Comparison of ENCODE assay signal across 8 cellular contexts in the genomic region with DNA sequence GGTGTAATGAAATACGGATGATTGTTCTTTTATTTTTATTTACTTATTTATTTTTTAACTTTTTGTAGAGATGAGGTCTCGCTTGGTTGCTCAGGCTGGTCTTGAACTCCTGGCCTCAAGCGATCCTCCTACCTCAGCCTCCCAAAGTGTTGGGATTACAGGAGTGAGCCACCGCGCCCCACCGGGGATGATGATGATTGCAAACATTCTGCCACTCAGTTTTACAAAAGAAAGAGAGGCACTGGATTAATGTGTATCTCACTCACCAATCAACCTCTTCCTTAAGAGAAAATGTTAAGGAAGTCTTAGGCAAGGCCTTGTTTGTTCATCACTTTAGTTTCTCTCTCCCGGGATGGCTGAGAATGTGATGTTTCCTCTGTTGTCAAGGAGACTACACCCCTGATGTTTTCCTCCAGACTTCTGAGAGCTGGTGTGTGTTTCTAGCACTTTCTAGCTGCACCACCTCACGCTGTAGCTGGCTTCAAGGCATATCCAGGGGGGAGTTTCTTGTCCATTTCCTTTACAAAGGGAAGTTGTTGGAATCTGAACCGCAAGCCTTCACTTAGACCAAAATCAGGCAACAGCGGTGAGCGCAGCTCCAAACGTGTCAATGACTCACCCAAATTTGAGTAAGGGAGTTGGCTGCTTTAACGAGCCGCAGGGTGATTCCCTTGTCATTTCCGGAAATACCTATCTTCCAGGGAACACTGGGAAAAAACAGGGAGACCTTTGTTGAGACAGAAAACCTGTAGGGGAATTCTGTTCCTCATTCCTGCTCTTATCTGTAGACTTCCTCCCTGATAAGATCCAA. TPM values are rescaled to one million over a fixed set of nuclear protein-coding genes. Genes with fewer than 3 reads are reported as not detected.
DNase-seq lines count a peak whose midpoint lies in the region; ATAC-seq and TF ChIP-seq lines count a peak whose summit lies in the region.

No MANE protein-coding gene starts in this region.

- H3K36me3 ChIP-seq in Panc1 (ENCODE audit: control insufficient read depth, insufficient read depth, low read length) (peaks cover 7% of the 10 kb centered on the region), gastroesophageal sphincter (no peaks in the 10 kb centered on the region)

- 11% methylated on average over 2 to 9 of the region's 15 CpGs for WGBS in gastroesophageal sphincter (ENCODE audit: low coverage in 1 of 2), 2 donors

- peaks cover 7% of the 10 kb centered on the region for H3K36me3 Mint-ChIP-seq in osteocyte (ENCODE audit: unreplicated experiment)

- no peak for TF ChIP-seq CTCF in GM12875 (IDR thresholded peaks at IDR 0.05; ENCODE audit: borderline replicate concordance, insufficient read depth, low read depth, low read length)
- no peak for TF ChIP-seq CTCF in Panc1 (IDR thresholded peaks at IDR 0.05)
- TF ChIP-seq CTCF in gastroesophageal sphincter (IDR thresholded peaks at IDR 0.05): no peak
- TF ChIP-seq CTCF in osteocyte (IDR thresholded peaks at IDR 0.05): no peak

- no peaks in the 10 kb centered on the region for H3K9me3 Mint-ChIP-seq in osteocyte (ENCODE audit: unreplicated experiment)

- H3K27ac ChIP-seq in Panc1 (ENCODE audit: low read length) (peak overlapping the region; percentile 95), gastroesophageal sphincter (peak overlapping the region; percentile 96 to 99 (median 97))

- H3K27ac Mint-ChIP-seq in osteocyte (ENCODE audit: unreplicated experiment): peak overlapping the region; percentile 100

- DNase-seq in Panc1 (ENCODE audit: low read depth, low spot score) (peak; percentile 76), osteocyte (ENCODE audit: extremely low spot score, unreplicated experiment) (no peak), KG1 (lab: John Stamatoyannopoulos, UW) (no peak), NAMALWA (ENCODE audit: low spot score) (no peak)
- peak; percentile 59 for DNase-seq in activated naive CD4-positive, alpha-beta T cell treated with Interleukin-2 at 50 U/mL for 16 hours

- CTCF ChIA-PET in Panc1 (lab: Charles Lee): no interaction called here

- ATAC-seq in Panc1: 0 out of 2 replicates have a peak, but pooled peaks have one; percentile 1
- ATAC-seq in gastroesophageal sphincter: peak; percentile 46
- no peak for ATAC-seq in GM18505 (IDR thresholded peaks at IDR 0.05; ENCODE audit: unreplicated experiment)

- TSS peak; percentile 77 for BruUV-seq in Panc1 (replicated peaks; lab: Mats Ljungman, UMichigan)

- H3K4me1 Mint-ChIP-seq in osteocyte (ENCODE audit: unreplicated experiment): peaks cover 67% of the 10 kb centered on the region

- TF ChIP-seq POLR2A in gastroesophageal sphincter (IDR thresholded peaks at IDR 0.05) (peak; percentile 32 to 40), GM18505 (IDR thresholded peaks at IDR 0.05; ENCODE audit: borderline replicate concordance, extremely low read depth, insufficient read depth, insufficient read length) (no peak)

- H3K4me1 ChIP-seq in Panc1 (ENCODE audit: control insufficient read depth, insufficient read depth, low read length) (peaks cover 44% of the 10 kb centered on the region), gastroesophageal sphincter (peaks cover 2 to 84% (median 19%) of the 10 kb centered on the region in 3 donors)

- TF ChIP-seq EP300 in gastroesophageal sphincter (IDR thresholded peaks at IDR 0.05): no peak

- no peaks in the 10 kb centered on the region for H3K27me3 Mint-ChIP-seq in osteocyte (ENCODE audit: unreplicated experiment)

- in situ Hi-C loops in Panc1 (cut with HindIII; ENCODE audit: low pct_unique_long_range_greater_than_20kb, low sequenced_read_pairs): no loop called here

- H3K4me3 ChIP-seq in GM12875 (ENCODE audit: low read depth, low read length) (peak overlapping the region; percentile 85), Panc1 (ENCODE audit: low read depth in 2 of 2, low read length in 2 of 2) (peak overlapping the region; percentile 82 to 95), gastroesophageal sphincter (peak overlapping the region; percentile 70 to 76)

- H3K9me3 ChIP-seq in Panc1 (ENCODE audit: control insufficient read depth, insufficient read depth, low read depth, low read length) (no peaks in the 10 kb centered on the region), gastroesophageal sphincter (no peaks in the 10 kb centered on the region)

- POLR2A ChIA-PET in Panc1 (lab: Charles Lee): interaction anchor here (0.6 kb wide), 1 partner anchor 621 kb away, joined by 4 read pairs; no protein-coding TSS in a partner anchor

- peak overlapping the region; percentile 84 for H3K4me3 Mint-ChIP-seq in osteocyte (ENCODE audit: unreplicated experiment)

- intact Hi-C loops in Panc1 (cut with micrococcal nuclease; ENCODE audit: unreplicated experiment): no loop called here

- no peaks in the 10 kb centered on the region for H3K27me3 ChIP-seq in Panc1 (ENCODE audit: control insufficient read depth, insufficient read depth, low read length)
- H3K27me3 ChIP-seq in gastroesophageal sphincter: no peaks in the 10 kb centered on the region

RNA-seq across cellular contexts. Expression of a gene that starts 2.3 kb away (rescaled TPM):
- total RNA-seq in Panc1 (2021; ENCODE audit: unreplicated experiment) (203 TPM), gastroesophageal sphincter (10 to 100 TPM; 14.9 to 68.1 (median 32.6) TPM), osteocyte (75.4 and 96.9 TPM in 2 replicates)
- polyA plus RNA-seq in Panc1 (2012; ENCODE audit: insufficient read length): 110 TPM

Comparison
In these comparisons a context has a peak if more than half of its experiments do, and no peak if none do; other contexts are left out.
1. DNase-seq: peak in Panc1 (single experiment) and activated naive CD4-positive, alpha-beta T cell treated with Interleukin-2 at 50 U/mL for 16 hours (single experiment); none in osteocyte (single experiment), KG1 (single experiment) and NAMALWA (single experiment).
2. Peak in every context shown above with its lines, with median percentiles within 50 percentile points of each other: H3K4me3 ChIP-seq.